In genomic region chr19:41569481-41570150, GRCh38 we compare ENCODE assay signal across 17 cellular contexts. TPM values are rescaled to one million over a fixed set of nuclear protein-coding genes. Genes with fewer than 3 reads are reported as not detected.
"Had no signal": no experiment of that assay in that cellular context is flagged by ENCODE, and none has a peak within 500 bp of the region (broad histone marks: within the 10 kb centered on the region; RNA-seq: fewer than 3 reads in every experiment).

No MANE protein-coding gene starts in this region.

- H3K27me3 Mint-ChIP-seq: activated CD4-positive, alpha-beta memory T cell treated with anti-CD3 and anti-CD28 coated beads, Interleukin-2, amount 10 ng/mL, durations not matched to agents 7 days and 5 days; activated CD4-positive, alpha-beta T cell treated with anti-CD3 and anti-CD28 coated beads for 36 hours; central memory CD8-positive, alpha-beta T cell had no signal

- FAIRE-seq: keratinocyte, pancreas had no signal

- H3K27ac ChIP-seq: epithelial cell of prostate, pancreas, skin epidermis, tibial artery, VCaP had no signal

- DNase-seq: activated CD4-positive, alpha-beta memory T cell treated with anti-CD3 and anti-CD28 coated beads, Interleukin-2, amount 10 ng/mL, durations not matched to agents 7 days and 5 days; activated CD4-positive, alpha-beta T cell treated with anti-CD3 and anti-CD28 coated beads for 36 hours; activated CD8-positive, alpha-beta memory T cell treated with anti-CD3 and anti-CD28 coated beads, Interleukin-2, amount 50 U/mL, for 4 hours; activated naive CD4-positive, alpha-beta T cell treated with anti-CD3 and anti-CD28 coated beads for 36 hours; cortex of kidney; effector memory CD4-positive, alpha-beta T cell; left ventricle myocardium superior; pancreas; T1000; tibial artery had no signal

- H3K4me1 Mint-ChIP-seq: brain, neural crest cell had no signal

- H3K4me3 ChIP-seq: pancreas, skin epidermis, tibial artery had no signal

- H3K36me3 Mint-ChIP-seq: brain had no signal

- H3K4me3 Mint-ChIP-seq: activated CD4-positive, alpha-beta memory T cell treated with anti-CD3 and anti-CD28 coated beads, Interleukin-2, amount 10 ng/mL, durations not matched to agents 7 days and 5 days; activated CD4-positive, alpha-beta T cell treated with anti-CD3 and anti-CD28 coated beads for 36 hours; activated naive CD4-positive, alpha-beta T cell treated with anti-CD3 and anti-CD28 coated beads for 36 hours; brain; central memory CD8-positive, alpha-beta T cell; neural crest cell had no signal

- H3K9me3 ChIP-seq: pancreas, tibial artery had no signal

- H3K27ac Mint-ChIP-seq: activated CD4-positive, alpha-beta memory T cell treated with anti-CD3 and anti-CD28 coated beads, Interleukin-2, amount 10 ng/mL, durations not matched to agents 7 days and 5 days; activated CD4-positive, alpha-beta T cell treated with anti-CD3 and anti-CD28 coated beads for 36 hours; brain had no signal

- H3K4me1 ChIP-seq: pancreas, tibial artery had no signal

- H3K9me3 Mint-ChIP-seq: activated CD4-positive, alpha-beta memory T cell treated with anti-CD3 and anti-CD28 coated beads, Interleukin-2, amount 10 ng/mL, durations not matched to agents 7 days and 5 days; activated naive CD4-positive, alpha-beta T cell treated with anti-CD3 and anti-CD28 coated beads for 36 hours; central memory CD8-positive, alpha-beta T cell; neural crest cell had no signal

- H3K36me3 ChIP-seq: pancreas, tibial artery had no signal

RNA-seq across cellular contexts. Expression of gene CEACAM21, which starts 6.3 kb away (rescaled TPM):
- polyA plus RNA-seq: keratinocyte had no signal

RNA-seq across cellular contexts. Expression of gene CEACAM4, which starts 57.3 kb away (rescaled TPM):
- total RNA-seq: activated CD4-positive, alpha-beta memory T cell treated with anti-CD3 and anti-CD28 coated beads, Interleukin-2, amount 10 ng/mL, durations not matched to agents 7 days and 5 days; activated CD4-positive, alpha-beta T cell treated with anti-CD3 and anti-CD28 coated beads for 36 hours; activated naive CD4-positive, alpha-beta T cell treated with anti-CD3 and anti-CD28 coated beads for 36 hours; neural crest cell had no signal
- polyA plus RNA-seq: keratinocyte had no signal
